Comparison of ENCODE assay signal across 20 cellular contexts in genomic region chr13:84439108-84439507, GRCh38.
DNase-seq lines count a peak whose midpoint lies in the region; ATAC-seq, FAIRE-seq and TF ChIP-seq lines count a peak whose summit lies in the region.
"Had no signal": no experiment of that assay in that cellular context is flagged by ENCODE, and none has a peak within 500 bp of the region (broad histone marks: within the 10 kb centered on the region; RNA-seq: fewer than 3 reads in every experiment).

No MANE protein-coding gene starts in this region.

- H3K27ac ChIP-seq in astrocyte (ENCODE audit: low read depth, low read length) (peak overlapping the region; percentile 17), foreskin keratinocyte (no peak overlapping the region), heart right ventricle (no peak overlapping the region)
- H3K27ac ChIP-seq: gastrocnemius medialis had no signal

- ATAC-seq in foreskin keratinocyte (peak; percentile 96), heart right ventricle (no peak)
- ATAC-seq: gastrocnemius medialis, T-helper 17 cell had no signal

- no peak overlapping the region for H3K4me2 ChIP-seq in astrocyte (ENCODE audit: low read length)

- peaks cover 8% of the 10 kb centered on the region for H3K4me1 Mint-ChIP-seq in astrocyte (ENCODE audit: low read depth, unreplicated experiment)
- H3K4me1 Mint-ChIP-seq: T-helper 17 cell had no signal

- no peaks in the 10 kb centered on the region for H3K27me3 Mint-ChIP-seq in astrocyte (ENCODE audit: low read depth, unreplicated experiment)
- H3K27me3 Mint-ChIP-seq: activated CD4-positive, alpha-beta memory T cell treated with anti-CD3 and anti-CD28 coated beads for 36 hours; CD4-positive, alpha-beta T cell; T-helper 17 cell had no signal

- no peak for FAIRE-seq in astrocyte (lab: Jason Lieb, UNC)

- no peaks in the 10 kb centered on the region for H3K79me2 ChIP-seq in astrocyte (ENCODE audit: insufficient read depth, low read length)

- H3K27ac Mint-ChIP-seq in astrocyte (ENCODE audit: unreplicated experiment) = peak overlapping the region; percentile 4
- H3K27ac Mint-ChIP-seq: activated CD4-positive, alpha-beta memory T cell treated with anti-CD3 and anti-CD28 coated beads for 36 hours; CD4-positive, alpha-beta T cell; endodermal cell; T-helper 17 cell had no signal

- 94 to 97% methylated on average over 1 of the region's 1 CpG for WGBS in heart right ventricle, 2 donors

- peaks cover 4% of the 10 kb centered on the region for H3K4me1 ChIP-seq in astrocyte (ENCODE audit: insufficient read depth, low read length)
- peaks cover 5% of the 10 kb centered on the region for H3K4me1 ChIP-seq in foreskin keratinocyte
- H3K4me1 ChIP-seq in heart right ventricle = no peaks in the 10 kb centered on the region
- H3K4me1 ChIP-seq: gastrocnemius medialis had no signal

- H2AFZ ChIP-seq in astrocyte (ENCODE audit: low read depth, low read length) = no peak overlapping the region

- intact Hi-C loops in heart right ventricle (cut with DNase I) = no loop called here

- H3K9me3 ChIP-seq in astrocyte (ENCODE audit: insufficient read depth, low read depth, low read length) (no peaks in the 10 kb centered on the region), heart right ventricle (peaks cover 0 to 13% (median 0%) of the 10 kb centered on the region in 11 donors)
- H3K9me3 ChIP-seq: gastrocnemius medialis had no signal

- H3K36me3 Mint-ChIP-seq in astrocyte (ENCODE audit: low read depth, unreplicated experiment) = no peaks in the 10 kb centered on the region
- H3K36me3 Mint-ChIP-seq: activated CD4-positive, alpha-beta memory T cell treated with anti-CD3 and anti-CD28 coated beads for 36 hours had no signal

- H4K20me1 ChIP-seq in astrocyte (ENCODE audit: insufficient read depth, low read length) = no peaks in the 10 kb centered on the region

- peaks cover 2% of the 10 kb centered on the region for H3K9me3 Mint-ChIP-seq in astrocyte (ENCODE audit: unreplicated experiment)
- H3K9me3 Mint-ChIP-seq: activated CD4-positive, alpha-beta memory T cell treated with anti-CD3 and anti-CD28 coated beads for 36 hours; endodermal cell had no signal

- H3K4me3 ChIP-seq in AG09309 (ENCODE audit: control insufficient read depth, low read depth, low read length) (no peak overlapping the region), astrocyte (ENCODE audit: insufficient read depth, low read depth, low read length) (no peak overlapping the region), heart right ventricle (no peak overlapping the region)
- H3K4me3 ChIP-seq: gastrocnemius medialis had no signal

- no peak overlapping the region for H3K9ac ChIP-seq in astrocyte (ENCODE audit: low read length)

- TF ChIP-seq CTCF in AG09309 (IDR thresholded peaks at IDR 0.05; ENCODE audit: control insufficient read depth, insufficient read depth, low read depth, low read length, missing control alignments) (no peak), astrocyte (IDR thresholded peaks at IDR 0.05; ENCODE audit: insufficient read depth, low read depth, low read length) (no peak), foreskin keratinocyte (conservative IDR thresholded peaks at IDR 0.05) (no peak), heart right ventricle (IDR thresholded peaks at IDR 0.05) (no peak)

- H3K36me3 ChIP-seq in astrocyte (ENCODE audit: insufficient read depth, low read length) (no peaks in the 10 kb centered on the region), heart right ventricle (no peaks in the 10 kb centered on the region)
- H3K36me3 ChIP-seq: gastrocnemius medialis had no signal

- DNase-seq in AG09309 (ENCODE audit: low read depth) (peak; percentile 38), HT1080 (ENCODE audit: low read depth) (peak; percentile 50), astrocyte (ENCODE audit: low read depth) (peak; percentile 79), foreskin keratinocyte (peak; percentile 51 to 75), inferior parietal cortex (ENCODE audit: extremely low spot score) (no peak), GF-D8 (lab: John Stamatoyannopoulos, UW) (no peak), heart right ventricle (no peak)
- DNase-seq in central memory CD4-positive, alpha-beta T cell = no peak
- DNase-seq: activated CD4-positive, alpha-beta memory T cell treated with anti-CD3 and anti-CD28 coated beads for 36 hours; activated naive CD4-positive, alpha-beta T cell treated with Interleukin-2 at 50 U/mL for 16 hours; anterior cingulate cortex; CD4-positive, alpha-beta T cell; endodermal cell; gastrocnemius medialis; KG1; NCI-H1092 treated with DMSO at 0.1 percent for 48 hours; NCI-H2029 treated with DMSO at 0.1 percent for 48 hours; NCI-H510A treated with DMSO at 0.1 percent for 48 hours; SHP77; T-helper 17 cell had no signal

- no peak overlapping the region for H3K4me3 Mint-ChIP-seq in astrocyte (ENCODE audit: unreplicated experiment)
- H3K4me3 Mint-ChIP-seq: activated CD4-positive, alpha-beta memory T cell treated with anti-CD3 and anti-CD28 coated beads for 36 hours; CD4-positive, alpha-beta T cell; endodermal cell; T-helper 17 cell had no signal

- no peaks in the 10 kb centered on the region for H3K27me3 ChIP-seq in astrocyte (ENCODE audit: insufficient read depth, low read length)
- no peaks in the 10 kb centered on the region for H3K27me3 ChIP-seq in foreskin keratinocyte
- H3K27me3 ChIP-seq in heart right ventricle = no peaks in the 10 kb centered on the region
- H3K27me3 ChIP-seq: gastrocnemius medialis had no signal

Comparison
In these comparisons a context has a peak if more than half of its experiments do, and no peak if none do; other contexts are left out.
1. DNase-seq: peak in AG09309 (single experiment), HT1080 (single experiment), astrocyte (single experiment) and foreskin keratinocyte (2 of 2); none in inferior parietal cortex (single experiment), GF-D8 (single experiment), central memory CD4-positive, alpha-beta T cell (single experiment) and heart right ventricle (0 of 2).